Comparison of ENCODE assay signal across 1 cellular context in the genomic region with DNA sequence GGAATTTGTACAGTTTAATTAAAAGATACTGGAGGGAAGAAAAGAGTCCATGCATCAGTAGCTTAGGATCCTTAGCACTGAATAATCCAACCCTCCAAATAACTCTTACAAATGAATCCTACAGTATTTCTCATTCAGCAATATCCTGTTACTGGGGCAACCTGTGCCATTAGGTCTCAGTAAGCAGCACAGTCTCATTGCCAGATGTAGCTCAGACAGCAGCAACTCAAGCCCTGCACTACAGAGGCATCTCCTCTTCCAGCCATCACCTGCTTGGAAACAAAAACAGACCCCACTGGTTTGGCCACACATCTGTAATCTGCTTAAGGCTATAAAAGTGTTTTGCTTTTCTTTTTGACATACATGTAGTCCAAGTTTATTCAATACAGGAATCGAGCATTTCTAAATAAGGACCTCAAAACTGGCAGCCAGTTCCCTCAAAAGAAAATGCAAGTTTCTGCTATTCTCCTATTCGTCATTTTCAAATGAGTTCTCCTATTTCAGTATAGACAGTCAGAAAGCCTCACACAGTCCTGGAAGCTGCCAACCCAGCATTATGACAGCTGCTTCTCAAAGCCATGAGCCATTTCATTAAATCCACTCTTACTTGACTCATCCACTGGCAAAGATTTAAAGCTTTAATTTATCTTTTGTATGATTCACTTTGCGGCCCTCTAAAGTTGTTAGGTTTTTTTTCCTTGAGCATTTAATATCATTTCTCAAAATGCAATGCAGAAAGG.
TF ChIP-seq lines count a peak whose summit lies in the region.

No MANE protein-coding gene starts in this region.

TF ChIP-seq in WTC11, 78 proteins besides CTCF, POLR2A, EP300 and RAD21 (continued from another document):
- TF ChIP-seq, protein P1, sequence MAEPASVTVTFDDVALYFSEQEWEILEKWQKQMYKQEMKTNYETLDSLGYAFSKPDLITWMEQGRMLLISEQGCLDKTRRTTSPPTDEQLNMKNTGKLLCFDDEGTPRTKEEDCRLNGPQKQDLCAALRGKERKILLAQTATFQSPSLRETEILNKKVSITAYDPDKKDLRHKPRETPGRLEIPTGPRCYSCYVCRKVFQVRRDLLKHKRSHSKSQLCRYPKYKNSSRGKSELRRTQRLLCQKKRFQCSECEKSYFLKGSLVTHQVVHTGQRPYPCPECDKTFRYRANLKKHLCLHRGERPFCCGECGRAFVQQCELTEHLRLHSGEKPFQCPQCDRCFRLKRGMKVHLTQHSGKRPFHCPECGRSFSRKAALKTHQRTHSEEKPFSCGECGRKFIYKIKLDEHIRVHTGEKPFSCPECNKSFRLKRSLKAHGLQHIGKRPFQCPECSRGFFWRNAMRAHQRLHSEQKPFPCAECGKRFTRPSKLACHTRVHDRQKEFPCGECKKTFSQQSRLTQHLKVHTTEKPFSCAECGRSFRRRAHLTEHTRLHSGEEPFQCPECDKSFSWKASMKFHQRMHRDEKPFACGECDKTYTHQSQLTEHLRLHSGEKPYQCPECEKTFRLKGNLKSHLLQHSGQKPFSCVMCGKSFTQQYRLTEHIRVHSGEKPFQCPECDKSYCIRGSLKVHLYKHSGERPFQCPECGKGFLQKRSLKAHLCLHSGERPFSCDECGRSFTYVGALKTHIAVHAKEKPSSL (CRISPR knock-in tag; conservative IDR thresholded peaks at IDR 0.05), result no peak
- TF ChIP-seq NFE2L1 (CRISPR knock-in tag; IDR thresholded peaks at IDR 0.05) (no peak), RELA (CRISPR knock-in tag; IDR thresholded peaks at IDR 0.05; ENCODE audit: borderline replicate concordance) (no peak), FOXJ3 (CRISPR knock-in tag; IDR thresholded peaks at IDR 0.05; ENCODE audit: borderline replicate concordance) (no peak), NR1H2 (CRISPR knock-in tag; IDR thresholded peaks at IDR 0.05) (no peak)
- TF ChIP-seq, protein P2, sequence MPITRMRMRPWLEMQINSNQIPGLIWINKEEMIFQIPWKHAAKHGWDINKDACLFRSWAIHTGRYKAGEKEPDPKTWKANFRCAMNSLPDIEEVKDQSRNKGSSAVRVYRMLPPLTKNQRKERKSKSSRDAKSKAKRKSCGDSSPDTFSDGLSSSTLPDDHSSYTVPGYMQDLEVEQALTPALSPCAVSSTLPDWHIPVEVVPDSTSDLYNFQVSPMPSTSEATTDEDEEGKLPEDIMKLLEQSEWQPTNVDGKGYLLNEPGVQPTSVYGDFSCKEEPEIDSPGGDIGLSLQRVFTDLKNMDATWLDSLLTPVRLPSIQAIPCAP (CRISPR knock-in tag; IDR thresholded peaks at IDR 0.05), result no peak
- TF ChIP-seq, protein P3, sequence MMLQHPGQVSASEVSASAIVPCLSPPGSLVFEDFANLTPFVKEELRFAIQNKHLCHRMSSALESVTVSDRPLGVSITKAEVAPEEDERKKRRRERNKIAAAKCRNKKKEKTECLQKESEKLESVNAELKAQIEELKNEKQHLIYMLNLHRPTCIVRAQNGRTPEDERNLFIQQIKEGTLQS (CRISPR knock-in tag; conservative IDR thresholded peaks at IDR 0.05), result no peak
